ENCODE assay signal across 2 cellular contexts in genomic region chr20:34088871-34089479, GRCh38.
TF ChIP-seq lines count a peak whose summit lies in the region.

No MANE protein-coding gene starts in this region.

TF ChIP-seq in GM23338, 12 proteins besides CTCF, POLR2A, EP300 and RAD21:
- TF ChIP-seq, protein P1, sequence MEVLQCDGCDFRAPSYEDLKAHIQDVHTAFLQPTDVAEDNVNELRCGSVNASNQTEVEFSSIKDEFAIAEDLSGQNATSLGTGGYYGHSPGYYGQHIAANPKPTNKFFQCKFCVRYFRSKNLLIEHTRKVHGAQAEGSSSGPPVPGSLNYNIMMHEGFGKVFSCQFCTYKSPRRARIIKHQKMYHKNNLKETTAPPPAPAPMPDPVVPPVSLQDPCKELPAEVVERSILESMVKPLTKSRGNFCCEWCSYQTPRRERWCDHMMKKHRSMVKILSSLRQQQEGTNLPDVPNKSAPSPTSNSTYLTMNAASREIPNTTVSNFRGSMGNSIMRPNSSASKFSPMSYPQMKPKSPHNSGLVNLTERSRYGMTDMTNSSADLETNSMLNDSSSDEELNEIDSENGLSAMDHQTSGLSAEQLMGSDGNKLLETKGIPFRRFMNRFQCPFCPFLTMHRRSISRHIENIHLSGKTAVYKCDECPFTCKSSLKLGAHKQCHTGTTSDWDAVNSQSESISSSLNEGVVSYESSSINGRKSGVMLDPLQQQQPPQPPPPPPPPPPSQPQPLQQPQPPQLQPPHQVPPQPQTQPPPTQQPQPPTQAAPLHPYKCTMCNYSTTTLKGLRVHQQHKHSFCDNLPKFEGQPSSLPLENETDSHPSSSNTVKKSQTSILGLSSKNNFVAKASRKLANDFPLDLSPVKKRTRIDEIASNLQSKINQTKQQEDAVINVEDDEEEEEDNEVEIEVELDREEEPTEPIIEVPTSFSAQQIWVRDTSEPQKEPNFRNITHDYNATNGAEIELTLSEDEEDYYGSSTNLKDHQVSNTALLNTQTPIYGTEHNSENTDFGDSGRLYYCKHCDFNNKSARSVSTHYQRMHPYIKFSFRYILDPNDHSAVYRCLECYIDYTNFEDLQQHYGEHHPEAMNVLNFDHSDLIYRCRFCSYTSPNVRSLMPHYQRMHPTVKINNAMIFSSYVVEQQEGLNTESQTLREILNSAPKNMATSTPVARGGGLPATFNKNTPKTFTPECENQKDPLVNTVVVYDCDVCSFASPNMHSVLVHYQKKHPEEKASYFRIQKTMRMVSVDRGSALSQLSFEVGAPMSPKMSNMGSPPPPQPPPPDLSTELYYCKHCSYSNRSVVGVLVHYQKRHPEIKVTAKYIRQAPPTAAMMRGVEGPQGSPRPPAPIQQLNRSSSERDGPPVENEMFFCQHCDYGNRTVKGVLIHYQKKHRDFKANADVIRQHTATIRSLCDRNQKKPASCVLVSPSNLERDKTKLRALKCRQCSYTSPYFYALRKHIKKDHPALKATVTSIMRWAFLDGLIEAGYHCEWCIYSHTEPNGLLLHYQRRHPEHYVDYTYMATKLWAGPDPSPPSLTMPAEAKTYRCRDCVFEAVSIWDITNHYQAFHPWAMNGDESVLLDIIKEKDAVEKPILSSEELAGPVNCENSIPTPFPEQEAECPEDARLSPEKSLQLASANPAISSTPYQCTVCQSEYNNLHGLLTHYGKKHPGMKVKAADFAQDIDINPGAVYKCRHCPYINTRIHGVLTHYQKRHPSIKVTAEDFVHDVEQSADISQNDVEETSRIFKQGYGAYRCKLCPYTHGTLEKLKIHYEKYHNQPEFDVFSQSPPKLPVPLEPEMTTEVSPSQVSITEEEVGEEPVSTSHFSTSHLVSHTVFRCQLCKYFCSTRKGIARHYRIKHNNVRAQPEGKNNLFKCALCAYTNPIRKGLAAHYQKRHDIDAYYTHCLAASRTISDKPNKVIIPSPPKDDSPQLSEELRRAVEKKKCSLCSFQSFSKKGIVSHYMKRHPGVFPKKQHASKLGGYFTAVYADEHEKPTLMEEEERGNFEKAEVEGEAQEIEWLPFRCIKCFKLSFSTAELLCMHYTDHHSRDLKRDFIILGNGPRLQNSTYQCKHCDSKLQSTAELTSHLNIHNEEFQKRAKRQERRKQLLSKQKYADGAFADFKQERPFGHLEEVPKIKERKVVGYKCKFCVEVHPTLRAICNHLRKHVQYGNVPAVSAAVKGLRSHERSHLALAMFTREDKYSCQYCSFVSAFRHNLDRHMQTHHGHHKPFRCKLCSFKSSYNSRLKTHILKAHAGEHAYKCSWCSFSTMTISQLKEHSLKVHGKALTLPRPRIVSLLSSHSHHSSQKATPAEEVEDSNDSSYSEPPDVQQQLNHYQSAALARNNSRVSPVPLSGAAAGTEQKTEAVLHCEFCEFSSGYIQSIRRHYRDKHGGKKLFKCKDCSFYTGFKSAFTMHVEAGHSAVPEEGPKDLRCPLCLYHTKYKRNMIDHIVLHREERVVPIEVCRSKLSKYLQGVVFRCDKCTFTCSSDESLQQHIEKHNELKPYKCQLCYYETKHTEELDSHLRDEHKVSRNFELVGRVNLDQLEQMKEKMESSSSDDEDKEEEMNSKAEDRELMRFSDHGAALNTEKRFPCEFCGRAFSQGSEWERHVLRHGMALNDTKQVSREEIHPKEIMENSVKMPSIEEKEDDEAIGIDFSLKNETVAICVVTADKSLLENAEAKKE (CRISPR knock-in tag; IDR thresholded peaks at IDR 0.05), result no peak
- TF ChIP-seq EZH2phosphoT487 (IDR thresholded peaks at IDR 0.05; ENCODE audit: unreplicated experiment) (no peak), ZNF331 (CRISPR knock-in tag; IDR thresholded peaks at IDR 0.05; ENCODE audit: low read depth) (no peak), CREB1 (CRISPR knock-in tag; IDR thresholded peaks at IDR 0.05; ENCODE audit: low read depth) (no peak), NANOG (IDR thresholded peaks at IDR 0.05; ENCODE audit: borderline replicate concordance) (no peak), STAT1 (IDR thresholded peaks at IDR 0.05; ENCODE audit: unreplicated experiment) (no peak), ZNF114 (CRISPR knock-in tag; IDR thresholded peaks at IDR 0.05) (no peak)
- TF ChIP-seq, protein P2, sequence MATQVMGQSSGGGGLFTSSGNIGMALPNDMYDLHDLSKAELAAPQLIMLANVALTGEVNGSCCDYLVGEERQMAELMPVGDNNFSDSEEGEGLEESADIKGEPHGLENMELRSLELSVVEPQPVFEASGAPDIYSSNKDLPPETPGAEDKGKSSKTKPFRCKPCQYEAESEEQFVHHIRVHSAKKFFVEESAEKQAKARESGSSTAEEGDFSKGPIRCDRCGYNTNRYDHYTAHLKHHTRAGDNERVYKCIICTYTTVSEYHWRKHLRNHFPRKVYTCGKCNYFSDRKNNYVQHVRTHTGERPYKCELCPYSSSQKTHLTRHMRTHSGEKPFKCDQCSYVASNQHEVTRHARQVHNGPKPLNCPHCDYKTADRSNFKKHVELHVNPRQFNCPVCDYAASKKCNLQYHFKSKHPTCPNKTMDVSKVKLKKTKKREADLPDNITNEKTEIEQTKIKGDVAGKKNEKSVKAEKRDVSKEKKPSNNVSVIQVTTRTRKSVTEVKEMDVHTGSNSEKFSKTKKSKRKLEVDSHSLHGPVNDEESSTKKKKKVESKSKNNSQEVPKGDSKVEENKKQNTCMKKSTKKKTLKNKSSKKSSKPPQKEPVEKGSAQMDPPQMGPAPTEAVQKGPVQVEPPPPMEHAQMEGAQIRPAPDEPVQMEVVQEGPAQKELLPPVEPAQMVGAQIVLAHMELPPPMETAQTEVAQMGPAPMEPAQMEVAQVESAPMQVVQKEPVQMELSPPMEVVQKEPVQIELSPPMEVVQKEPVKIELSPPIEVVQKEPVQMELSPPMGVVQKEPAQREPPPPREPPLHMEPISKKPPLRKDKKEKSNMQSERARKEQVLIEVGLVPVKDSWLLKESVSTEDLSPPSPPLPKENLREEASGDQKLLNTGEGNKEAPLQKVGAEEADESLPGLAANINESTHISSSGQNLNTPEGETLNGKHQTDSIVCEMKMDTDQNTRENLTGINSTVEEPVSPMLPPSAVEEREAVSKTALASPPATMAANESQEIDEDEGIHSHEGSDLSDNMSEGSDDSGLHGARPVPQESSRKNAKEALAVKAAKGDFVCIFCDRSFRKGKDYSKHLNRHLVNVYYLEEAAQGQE (IDR thresholded peaks at IDR 0.05; ENCODE audit: unreplicated experiment), result no peak

TF ChIP-seq in GM12878, 131 proteins besides CTCF, POLR2A, EP300 and RAD21:
- TF ChIP-seq YY1 (IDR thresholded peaks at IDR 0.05; ENCODE audit: low read depth, low read length) (peak; percentile 30; the same call in 1 of the 2 replicates), CREB1 (IDR thresholded peaks at IDR 0.05; ENCODE audit: low read depth) (no peak), BACH1 (IDR thresholded peaks at IDR 0.05; ENCODE audit: borderline replicate concordance) (no peak), MYB (IDR thresholded peaks at IDR 0.05; ENCODE audit: borderline replicate concordance, low read depth, low read length) (no peak)
